In genomic region chr13:55493297-55493696, GRCh38 we compare ENCODE assay signal across 33 cellular contexts.
DNase-seq lines count a peak whose midpoint lies in the region; ATAC-seq, FAIRE-seq and TF ChIP-seq lines count a peak whose summit lies in the region.
"Had no signal": no experiment of that assay in that cellular context is flagged by ENCODE, and none has a peak within 500 bp of the region (broad histone marks: within the 10 kb centered on the region; RNA-seq: fewer than 3 reads in every experiment).

No MANE protein-coding gene starts in this region.

- H3K4me3 Mint-ChIP-seq in activated CD8-positive, alpha-beta T cell treated with anti-CD3 and anti-CD28 coated beads, Interleukin-2, amount 10 ng/mL, durations not matched to agents 7 days and 5 days, result no peak overlapping the region
- H3K4me3 Mint-ChIP-seq: B cell; CD14-positive monocyte; CD4-positive, alpha-beta memory T cell; CD4-positive, alpha-beta T cell; CD4-positive, CD25-positive, alpha-beta regulatory T cell; CD8-positive, alpha-beta memory T cell; CD8-positive, alpha-beta T cell had no signal

- H3K27me3 Mint-ChIP-seq in activated CD8-positive, alpha-beta T cell treated with anti-CD3 and anti-CD28 coated beads, Interleukin-2, amount 10 ng/mL, durations not matched to agents 7 days and 5 days (ENCODE audit: low read depth), result no peaks in the 10 kb centered on the region
- H3K27me3 Mint-ChIP-seq: B cell; CD4-positive, alpha-beta memory T cell; CD4-positive, alpha-beta T cell; CD4-positive, CD25-positive, alpha-beta regulatory T cell; CD8-positive, alpha-beta memory T cell had no signal

- TF ChIP-seq POLR2A in HepG2 (IDR thresholded peaks at IDR 0.05; ENCODE audit: insufficient read depth in 1 of 2, low read depth in 2 of 2, low read length in 2 of 2) (no peak), right lobe of liver (IDR thresholded peaks at IDR 0.05) (no peak), A549 (IDR thresholded peaks at IDR 0.05; ENCODE audit: low read length) (no peak), body of pancreas (IDR thresholded peaks at IDR 0.05) (no peak)

- H3K27ac Mint-ChIP-seq in activated CD8-positive, alpha-beta T cell treated with anti-CD3 and anti-CD28 coated beads, Interleukin-2, amount 10 ng/mL, durations not matched to agents 7 days and 5 days, result no peak overlapping the region
- H3K27ac Mint-ChIP-seq: B cell; CD14-positive monocyte; CD4-positive, alpha-beta memory T cell; CD4-positive, alpha-beta T cell; CD4-positive, CD25-positive, alpha-beta regulatory T cell; CD8-positive, alpha-beta memory T cell; CD8-positive, alpha-beta T cell had no signal

- no peak for FAIRE-seq in HepG2 (lab: Jason Lieb, UNC)
- FAIRE-seq in A549 (lab: Jason Lieb, UNC), result no peak
- peak; percentile 25 for FAIRE-seq in G401.6 (lab: Jason Lieb, UNC)
- FAIRE-seq: D721Med had no signal

- H3K79me2 ChIP-seq in HepG2 (ENCODE audit: insufficient read depth, low read length), result no peaks in the 10 kb centered on the region

- H3K27ac ChIP-seq in HepG2 (ENCODE audit: extremely low read length, insufficient read depth, low read length), result no peak overlapping the region
- no peak overlapping the region for H3K27ac ChIP-seq in right lobe of liver
- no peak overlapping the region for H3K27ac ChIP-seq in A549
- no peak overlapping the region for H3K27ac ChIP-seq in body of pancreas
- H3K27ac ChIP-seq: 22Rv1; BLaER1; BLaER1 treated with 17β-estradiol and CSF1 and Interleukin-3, amounts not matched to agents 10 nM and 100 nM; C4-2B had no signal

- WGBS in HepG2 (ENCODE audit: low lambda C conversion rate), result 3% methylated on average over 3 of the region's 3 CpGs
- WGBS in right lobe of liver (ENCODE audit: insufficient coverage, low coverage, low lambda C conversion rate, missing lambda C conversion rate), result 40% methylated on average over 3 of the region's 3 CpGs
- WGBS in A549 (ENCODE audit: missing lambda C conversion rate), result 6% methylated on average over 3 of the region's 3 CpGs
- WGBS in body of pancreas, 2 donors, result 65 to 66% methylated on average over 3 of the region's 3 CpGs

- no peak overlapping the region for H3K9ac ChIP-seq in HepG2 (ENCODE audit: insufficient read depth, low read depth, low read length)
- H3K9ac ChIP-seq: BLaER1; BLaER1 treated with 17β-estradiol and CSF1 and Interleukin-3, amounts not matched to agents 10 nM and 100 nM had no signal

- H3K4me2 ChIP-seq in HepG2 (ENCODE audit: low read depth, low read length) (no peak overlapping the region), A549 (no peak overlapping the region)
- H3K4me2 ChIP-seq: BLaER1; BLaER1 treated with 17β-estradiol and CSF1 and Interleukin-3, amounts not matched to agents 10 nM and 100 nM had no signal

- CTCF ChIA-PET in HepG2 (lab: Yijun Ruan, JAX; ENCODE audit: low intra/inter-chr PET ratio, low total read pairs) (no interaction called here), A549 (lab: Yijun Ruan, JAX) (no interaction called here)
- CTCF ChIA-PET in activated CD8-positive, alpha-beta T cell treated with anti-CD3 and anti-CD28 coated beads, Interleukin-2, amount 10 ng/mL, durations not matched to agents 7 days and 5 days (lab: Charles Lee), result no interaction called here

- TF ChIP-seq EP300 in HepG2 (IDR thresholded peaks at IDR 0.05; ENCODE audit: low read depth in 2 of 2, low read length in 2 of 2) (no peak), HepG2 (CRISPR knock-in tag; IDR thresholded peaks at IDR 0.05; ENCODE audit: borderline replicate concordance) (no peak), A549 (IDR thresholded peaks at IDR 0.05) (no peak)

- no peaks in the 10 kb centered on the region for H3K27me3 ChIP-seq in HepG2 (ENCODE audit: control insufficient read depth in 1 of 2, insufficient read depth in 2 of 2, low read length in 2 of 2)
- H3K27me3 ChIP-seq in right lobe of liver, result no peaks in the 10 kb centered on the region
- H3K27me3 ChIP-seq in body of pancreas, result no peaks in the 10 kb centered on the region
- H3K27me3 ChIP-seq: BE2C; BLaER1; BLaER1 treated with 17β-estradiol and CSF1 and Interleukin-3, amounts not matched to agents 10 nM and 100 nM had no signal

- H3K36me3 Mint-ChIP-seq in activated CD8-positive, alpha-beta T cell treated with anti-CD3 and anti-CD28 coated beads, Interleukin-2, amount 10 ng/mL, durations not matched to agents 7 days and 5 days (ENCODE audit: low read depth), result no peaks in the 10 kb centered on the region
- H3K36me3 Mint-ChIP-seq: CD14-positive monocyte; CD4-positive, alpha-beta memory T cell; CD4-positive, CD25-positive, alpha-beta regulatory T cell; CD8-positive, alpha-beta memory T cell; CD8-positive, alpha-beta T cell had no signal

- no peaks in the 10 kb centered on the region for H4K20me1 ChIP-seq in HepG2 (ENCODE audit: insufficient read depth, low read length)
- H4K20me1 ChIP-seq: BLaER1; BLaER1 treated with 17β-estradiol and CSF1 and Interleukin-3, amounts not matched to agents 10 nM and 100 nM had no signal

- intact Hi-C loops in HepG2 (cut with micrococcal nuclease; ENCODE audit: unreplicated experiment), result no loop called here
- intact Hi-C loops in right lobe of liver (cut with DNase I), result no loop called here
- intact Hi-C loops in body of pancreas (cut with DNase I), result no loop called here

- H3K4me1 ChIP-seq in HepG2 (ENCODE audit: insufficient read depth, low read length), result no peaks in the 10 kb centered on the region
- H3K4me1 ChIP-seq in right lobe of liver, result no peaks in the 10 kb centered on the region
- no peaks in the 10 kb centered on the region for H3K4me1 ChIP-seq in A549
- no peaks in the 10 kb centered on the region for H3K4me1 ChIP-seq in body of pancreas
- H3K4me1 ChIP-seq: BE2C; BLaER1; BLaER1 treated with 17β-estradiol and CSF1 and Interleukin-3, amounts not matched to agents 10 nM and 100 nM; Caco-2 had no signal

- H3K4me1 Mint-ChIP-seq in activated CD8-positive, alpha-beta T cell treated with anti-CD3 and anti-CD28 coated beads, Interleukin-2, amount 10 ng/mL, durations not matched to agents 7 days and 5 days (ENCODE audit: low read depth), result no peaks in the 10 kb centered on the region
- H3K4me1 Mint-ChIP-seq: B cell; CD14-positive monocyte; CD4-positive, alpha-beta memory T cell; CD4-positive, CD25-positive, alpha-beta regulatory T cell; CD8-positive, alpha-beta memory T cell had no signal

- no peaks in the 10 kb centered on the region for H3K36me3 ChIP-seq in HepG2 (replicated peaks in 1 of 2; ENCODE audit: control insufficient read depth in 1 of 2, insufficient read depth in 2 of 2, low read length in 2 of 2)
- H3K36me3 ChIP-seq in right lobe of liver, result no peaks in the 10 kb centered on the region
- no peaks in the 10 kb centered on the region for H3K36me3 ChIP-seq in body of pancreas (replicated peaks in 1 of 2; ENCODE audit: insufficient read depth in 1 of 2, low read depth in 2 of 2)
- H3K36me3 ChIP-seq: BE2C; BLaER1; BLaER1 treated with 17β-estradiol and CSF1 and Interleukin-3, amounts not matched to agents 10 nM and 100 nM had no signal

- H3K9me3 Mint-ChIP-seq in activated CD8-positive, alpha-beta T cell treated with anti-CD3 and anti-CD28 coated beads, Interleukin-2, amount 10 ng/mL, durations not matched to agents 7 days and 5 days (ENCODE audit: insufficient read depth), result peaks cover 20% of the 10 kb centered on the region

- POLR2A ChIA-PET in HepG2 (lab: Yijun Ruan, JAX), result no interaction called here
- POLR2A ChIA-PET in A549 (lab: Yijun Ruan, JAX), result no interaction called here
- POLR2A ChIA-PET in activated CD8-positive, alpha-beta T cell treated with anti-CD3 and anti-CD28 coated beads, Interleukin-2, amount 10 ng/mL, durations not matched to agents 7 days and 5 days (lab: Charles Lee), result no interaction called here

- no TSS peak for BruUV-seq in HepG2 (replicated peaks; lab: Mats Ljungman, UMichigan)

- H3K4me3 ChIP-seq in HepG2 (replicated peaks in 1 of 3; ENCODE audit: insufficient read depth in 1 of 3, low read depth in 2 of 3, low read length in 3 of 3), result no peak overlapping the region
- no peak overlapping the region for H3K4me3 ChIP-seq in right lobe of liver
- H3K4me3 ChIP-seq in A549, result no peak overlapping the region
- H3K4me3 ChIP-seq in body of pancreas, result no peak overlapping the region
- H3K4me3 ChIP-seq: BLaER1; BLaER1 treated with 17β-estradiol and CSF1 and Interleukin-3, amounts not matched to agents 10 nM and 100 nM had no signal

- H3K9me3 ChIP-seq in HepG2 (ENCODE audit: low read length) (peaks cover 41% of the 10 kb centered on the region), right lobe of liver (no peaks in the 10 kb centered on the region), A549 (no peaks in the 10 kb centered on the region), body of pancreas (no peaks in the 10 kb centered on the region)
- H3K9me3 ChIP-seq: BE2C; BLaER1; BLaER1 treated with 17β-estradiol and CSF1 and Interleukin-3, amounts not matched to agents 10 nM and 100 nM; Caco-2 had no signal

- ATAC-seq in HepG2 (no peak), right lobe of liver (no peak), A549 (no peak), body of pancreas (no peak)
- ATAC-seq in activated CD8-positive, alpha-beta T cell treated with anti-CD3 and anti-CD28 coated beads, Interleukin-2, amount 10 ng/mL, durations not matched to agents 7 days and 5 days, result no peak
- ATAC-seq: CD8-positive, alpha-beta T cell had no signal

- TF ChIP-seq CTCF in HepG2 (CRISPR knock-in tag; IDR thresholded peaks at IDR 0.05) (no peak), right lobe of liver (IDR thresholded peaks at IDR 0.05) (no peak), A549 (IDR thresholded peaks at IDR 0.05) (no peak), body of pancreas (IDR thresholded peaks at IDR 0.05) (no peak)

- no peak for DNase-seq in HepG2 (ENCODE audit: low spot score)
- no peak for DNase-seq in right lobe of liver
- DNase-seq in A549 (ENCODE audit: low read depth in 1 of 2, low spot score in 1 of 2), result no peak
- DNase-seq in body of pancreas, result no peak
- DNase-seq in activated CD8-positive, alpha-beta T cell treated with anti-CD3 and anti-CD28 coated beads, Interleukin-2, amount 10 ng/mL, durations not matched to agents 7 days and 5 days, result no peak
- DNase-seq: 8988T; ACHN; AML-193; BE2C; C1 segment of cervical spinal cord; Caco-2; Calu3; CD4-positive, alpha-beta memory T cell; CD4-positive, alpha-beta T cell; CD4-positive, CD25-positive, alpha-beta regulatory T cell; CD8-positive, alpha-beta memory T cell; CD8-positive, alpha-beta T cell; COR-L47; DMS 273 treated with DMSO at 0.1 percent for 48 hours; DMS153; DMS53; DMS79; DMS79 treated with DMSO at 0.1 percent for 48 hours; DND-41; EL had no signal

- in situ Hi-C loops in HepG2 (cut with HindIII; ENCODE audit: extremely low pct_ligation_motif_present, low pct_unique_long_range_greater_than_20kb), result no loop called here

- no peak overlapping the region for H2AFZ ChIP-seq in HepG2 (ENCODE audit: low read length)

- TF ChIP-seq RAD21 in HepG2 (CRISPR knock-in tag; IDR thresholded peaks at IDR 0.05) (no peak), A549 (conservative IDR thresholded peaks at IDR 0.05 in 1 of 2, IDR thresholded peaks at IDR 0.05 in 1 of 2) (no peak)

TF ChIP-seq in HepG2, 621 proteins besides CTCF, POLR2A, EP300 and RAD21 (continues in another document):
- TF ChIP-seq CEBPB (IDR thresholded peaks at IDR 0.05; ENCODE audit: borderline replicate concordance, low read depth, low read length), result no peak
- peak; percentile 55 for TF ChIP-seq MAFF (IDR thresholded peaks at IDR 0.05; ENCODE audit: low read depth, low read length)

TF ChIP-seq in A549, 52 proteins besides CTCF, POLR2A, EP300 and RAD21 (continues in another document):
- TF ChIP-seq EHMT2 (IDR thresholded peaks at IDR 0.05; ENCODE audit: low read depth) (no peak), EHF (CRISPR knock-in tag; IDR thresholded peaks at IDR 0.05) (no peak)

Comparison
In these comparisons a context has a peak if more than half of its experiments do, and no peak if none do; other contexts are left out.
1. Of the 38 proteins assayed by ChIP-seq in both HepG2 and A549: peak only in HepG2: none; only in A549: none; in both: MAFK; in neither: 37.